Comparison of ENCODE assay signal across 8 cellular contexts in genomic region chr3:11592460-11593298, GRCh38. TPM values are rescaled to one million over a fixed set of nuclear protein-coding genes. Genes with fewer than 3 reads are reported as not detected.
DNase-seq lines count a peak whose midpoint lies in the region; ATAC-seq and TF ChIP-seq lines count a peak whose summit lies in the region.

No MANE protein-coding gene starts in this region.

- H3K4me3 ChIP-seq in HUES64 (ENCODE audit: low read length) (no peak overlapping the region), coronary artery (peak overlapping the region; percentile 55), subcutaneous abdominal adipose tissue (ENCODE audit: low read depth in 1 of 5, low read length in 5 of 5) (peak overlapping the region in 2 of 5 donors; percentile 2 to 24), BE2C (ENCODE audit: low read depth, low read length) (no peak overlapping the region)

- H3K27me3 Mint-ChIP-seq in memory B cell: no peaks in the 10 kb centered on the region

- WGBS in HUES64: 76% methylated on average over 12 of the region's 14 CpGs

- H3K9me3 Mint-ChIP-seq in memory B cell: no peaks in the 10 kb centered on the region

- no peak for ATAC-seq in memory B cell (ENCODE audit: low read depth)
- ATAC-seq in HG03159 (IDR thresholded peaks at IDR 0.05; ENCODE audit: unreplicated experiment): no peak

- peaks cover 26% of the 10 kb centered on the region for H3K4me1 Mint-ChIP-seq in memory B cell

- peaks cover 36% of the 10 kb centered on the region for H3K36me3 Mint-ChIP-seq in memory B cell

- no peaks in the 10 kb centered on the region for H3K27me3 ChIP-seq in HUES64 (ENCODE audit: insufficient read depth, low read length)
- H3K27me3 ChIP-seq in subcutaneous abdominal adipose tissue (ENCODE audit: control insufficient read depth in 5 of 5, insufficient read depth in 4 of 5, low read length in 5 of 5): no peaks in the 10 kb centered on the region
- H3K27me3 ChIP-seq in BE2C: no peaks in the 10 kb centered on the region

- H3K27ac ChIP-seq in HUES64 (ENCODE audit: low read depth, low read length) (peak overlapping the region; percentile 64), coronary artery (peak overlapping the region; percentile 81 to 90), subcutaneous abdominal adipose tissue (ENCODE audit: low read depth, low read length) (peak overlapping the region; percentile 79)

- H3K27ac Mint-ChIP-seq in memory B cell: peak overlapping the region; percentile 14

- H3K4me3 Mint-ChIP-seq in memory B cell: no peak overlapping the region

- TF ChIP-seq CTCF in coronary artery (IDR thresholded peaks at IDR 0.05) (no peak), BE2C (IDR thresholded peaks at IDR 0.05; ENCODE audit: low read depth, low read length) (no peak)

- DNase-seq in coronary artery (ENCODE audit: low spot score) (no peak), memory B cell (ENCODE audit: low spot score in 2 of 2) (no peak), DMS 273 (lab: John Stamatoyannopoulos, UW; ENCODE audit: unreplicated experiment) (no peak), NCI-H1417 (lab: John Stamatoyannopoulos, UW) (no peak), BE2C (no peak)

- H3K36me3 ChIP-seq in HUES64 (ENCODE audit: insufficient read depth, low read length): peaks cover 4% of the 10 kb centered on the region; the same call in 1 of the 2 replicates
- H3K36me3 ChIP-seq in subcutaneous abdominal adipose tissue (ENCODE audit: control insufficient read depth in 5 of 5, insufficient read depth in 5 of 5, low read length in 5 of 5): peaks cover 0 to 4% (median 0%) of the 10 kb centered on the region in 5 donors
- H3K36me3 ChIP-seq in BE2C: no peaks in the 10 kb centered on the region

- H3K9me3 ChIP-seq in HUES64 (ENCODE audit: insufficient read depth, low read depth, low read length) (no peaks in the 10 kb centered on the region), subcutaneous abdominal adipose tissue (ENCODE audit: control insufficient read depth in 5 of 5, low read length in 5 of 5) (no peaks in the 10 kb centered on the region), BE2C (no peaks in the 10 kb centered on the region)

- H3K4me1 ChIP-seq in HUES64 (ENCODE audit: insufficient read depth, low read length): peaks cover 55% of the 10 kb centered on the region
- H3K4me1 ChIP-seq in subcutaneous abdominal adipose tissue (ENCODE audit: control insufficient read depth in 5 of 5, insufficient read depth in 5 of 5, low read length in 5 of 5): peaks cover 17 to 60% (median 55%) of the 10 kb centered on the region in 5 donors
- H3K4me1 ChIP-seq in BE2C: no peaks in the 10 kb centered on the region; the same call in 1 of the 2 replicates

- H3K9ac ChIP-seq in HUES64 (ENCODE audit: low read depth, low read length) (no peak overlapping the region), subcutaneous abdominal adipose tissue (ENCODE audit: low read length in 5 of 5) (peak overlapping the region in 2 of 5 donors; percentile 8 to 11)

RNA-seq across cellular contexts. Expression of gene VGLL4, which starts 51.0 kb away (rescaled TPM):
- polyA plus RNA-seq in HUES64 (2013, experiment 1 of 2): 39.0 TPM
- polyA plus RNA-seq in HUES64 (2013, experiment 2 of 2): 46.0 TPM
- 21.6 TPM for polyA plus RNA-seq in BE2C (2012; ENCODE audit: insufficient read depth, insufficient read length, low read depth)
